2 cellular contexts compared by ENCODE assay signal in the genomic region with DNA sequence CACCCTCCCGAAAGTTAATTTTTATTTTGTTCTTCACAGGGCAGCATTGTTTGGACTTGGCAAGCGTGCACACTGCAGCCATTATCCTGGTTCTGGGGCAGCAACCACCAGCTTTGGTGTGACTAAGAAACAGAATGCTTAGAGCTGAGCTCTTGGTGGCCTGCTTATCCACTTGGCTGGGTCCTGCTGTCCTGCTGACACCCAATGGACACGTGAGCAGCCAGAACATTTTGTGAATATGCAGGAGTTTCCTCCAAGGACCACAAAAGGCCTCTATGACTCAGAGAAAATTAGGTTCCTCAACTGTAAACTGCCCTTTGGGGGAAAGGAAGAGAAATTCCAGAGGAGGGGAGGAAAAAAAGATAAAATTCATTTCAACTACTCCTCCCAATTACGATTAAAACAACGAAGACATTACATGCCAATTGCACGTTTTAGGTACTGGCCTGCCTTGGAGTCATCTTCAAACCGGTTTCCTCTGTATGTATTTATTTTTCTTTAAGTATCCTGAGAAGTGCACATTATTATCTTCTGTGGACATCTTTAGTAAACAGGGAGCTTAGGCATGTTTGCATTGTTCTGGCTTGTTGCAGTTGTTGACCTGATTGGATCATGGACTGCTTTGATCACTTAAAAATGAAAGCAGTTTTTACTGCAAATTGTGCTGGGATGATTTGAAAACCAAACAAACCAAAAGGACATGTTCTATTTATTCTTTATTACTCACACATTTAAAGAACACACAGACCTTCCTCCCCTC.
TF ChIP-seq lines count a peak whose summit lies in the region.

No MANE protein-coding gene starts in this region.

TF ChIP-seq in SK-N-SH, 30 proteins besides CTCF, POLR2A, EP300 and RAD21 (continued from another document):
- TF ChIP-seq, protein P1, sequence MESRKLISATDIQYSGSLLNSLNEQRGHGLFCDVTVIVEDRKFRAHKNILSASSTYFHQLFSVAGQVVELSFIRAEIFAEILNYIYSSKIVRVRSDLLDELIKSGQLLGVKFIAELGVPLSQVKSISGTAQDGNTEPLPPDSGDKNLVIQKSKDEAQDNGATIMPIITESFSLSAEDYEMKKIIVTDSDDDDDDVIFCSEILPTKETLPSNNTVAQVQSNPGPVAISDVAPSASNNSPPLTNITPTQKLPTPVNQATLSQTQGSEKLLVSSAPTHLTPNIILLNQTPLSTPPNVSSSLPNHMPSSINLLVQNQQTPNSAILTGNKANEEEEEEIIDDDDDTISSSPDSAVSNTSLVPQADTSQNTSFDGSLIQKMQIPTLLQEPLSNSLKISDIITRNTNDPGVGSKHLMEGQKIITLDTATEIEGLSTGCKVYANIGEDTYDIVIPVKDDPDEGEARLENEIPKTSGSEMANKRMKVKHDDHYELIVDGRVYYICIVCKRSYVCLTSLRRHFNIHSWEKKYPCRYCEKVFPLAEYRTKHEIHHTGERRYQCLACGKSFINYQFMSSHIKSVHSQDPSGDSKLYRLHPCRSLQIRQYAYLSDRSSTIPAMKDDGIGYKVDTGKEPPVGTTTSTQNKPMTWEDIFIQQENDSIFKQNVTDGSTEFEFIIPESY (IDR thresholded peaks at IDR 0.05; ENCODE audit: borderline replicate concordance, low read depth): no peak
- TF ChIP-seq FOXM1 (IDR thresholded peaks at IDR 0.05; ENCODE audit: low read depth): no peak
TF ChIP-seq in SK-N-SH: peak in this region for 0.

TF ChIP-seq in SK-N-SH treated with all-trans-retinoic acid at 6 μM for 48 hours, 23 proteins besides CTCF, POLR2A, EP300 and RAD21 (continued from another document):
- TF ChIP-seq, protein P2, sequence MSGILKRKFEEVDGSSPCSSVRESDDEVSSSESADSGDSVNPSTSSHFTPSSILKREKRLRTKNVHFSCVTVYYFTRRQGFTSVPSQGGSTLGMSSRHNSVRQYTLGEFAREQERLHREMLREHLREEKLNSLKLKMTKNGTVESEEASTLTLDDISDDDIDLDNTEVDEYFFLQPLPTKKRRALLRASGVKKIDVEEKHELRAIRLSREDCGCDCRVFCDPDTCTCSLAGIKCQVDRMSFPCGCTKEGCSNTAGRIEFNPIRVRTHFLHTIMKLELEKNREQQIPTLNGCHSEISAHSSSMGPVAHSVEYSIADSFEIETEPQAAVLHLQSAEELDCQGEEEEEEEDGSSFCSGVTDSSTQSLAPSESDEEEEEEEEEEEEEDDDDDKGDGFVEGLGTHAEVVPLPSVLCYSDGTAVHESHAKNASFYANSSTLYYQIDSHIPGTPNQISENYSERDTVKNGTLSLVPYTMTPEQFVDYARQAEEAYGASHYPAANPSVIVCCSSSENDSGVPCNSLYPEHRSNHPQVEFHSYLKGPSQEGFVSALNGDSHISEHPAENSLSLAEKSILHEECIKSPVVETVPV (CRISPR knock-in tag; IDR thresholded peaks at IDR 0.05): no peak
- TF ChIP-seq SNAI2 (CRISPR knock-in tag; IDR thresholded peaks at IDR 0.05): no peak
- TF ChIP-seq ESRRG (CRISPR knock-in tag; IDR thresholded peaks at IDR 0.05): no peak
- no peak for TF ChIP-seq OSR1 (CRISPR knock-in tag; IDR thresholded peaks at IDR 0.05)
- no peak for TF ChIP-seq PPARA (CRISPR knock-in tag; IDR thresholded peaks at IDR 0.05; ENCODE audit: borderline replicate concordance)
- TF ChIP-seq ZNF565 (CRISPR knock-in tag; conservative IDR thresholded peaks at IDR 0.05; ENCODE audit: low read depth): no peak
- no peak for TF ChIP-seq ZNF70 (CRISPR knock-in tag; IDR thresholded peaks at IDR 0.05)
- TF ChIP-seq, protein P3, sequence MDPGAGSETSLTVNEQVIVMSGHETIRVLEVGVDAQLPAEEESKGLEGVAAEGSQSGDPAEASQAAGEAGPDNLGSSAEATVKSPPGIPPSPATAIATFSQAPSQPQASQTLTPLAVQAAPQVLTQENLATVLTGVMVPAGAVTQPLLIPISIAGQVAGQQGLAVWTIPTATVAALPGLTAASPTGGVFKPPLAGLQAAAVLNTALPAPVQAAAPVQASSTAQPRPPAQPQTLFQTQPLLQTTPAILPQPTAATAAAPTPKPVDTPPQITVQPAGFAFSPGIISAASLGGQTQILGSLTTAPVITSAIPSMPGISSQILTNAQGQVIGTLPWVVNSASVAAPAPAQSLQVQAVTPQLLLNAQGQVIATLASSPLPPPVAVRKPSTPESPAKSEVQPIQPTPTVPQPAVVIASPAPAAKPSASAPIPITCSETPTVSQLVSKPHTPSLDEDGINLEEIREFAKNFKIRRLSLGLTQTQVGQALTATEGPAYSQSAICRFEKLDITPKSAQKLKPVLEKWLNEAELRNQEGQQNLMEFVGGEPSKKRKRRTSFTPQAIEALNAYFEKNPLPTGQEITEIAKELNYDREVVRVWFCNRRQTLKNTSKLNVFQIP (CRISPR knock-in tag; IDR thresholded peaks at IDR 0.05; ENCODE audit: borderline replicate concordance, low read depth): no peak
- no peak for TF ChIP-seq RARB (CRISPR knock-in tag; IDR thresholded peaks at IDR 0.05)
- TF ChIP-seq TCF4 (CRISPR knock-in tag; IDR thresholded peaks at IDR 0.05; ENCODE audit: borderline replicate concordance): no peak
TF ChIP-seq in SK-N-SH treated with all-trans-retinoic acid at 6 μM for 48 hours: peak in this region for 0.
